Comparison of ENCODE assay signal across 8 cellular contexts in the genomic region with DNA sequence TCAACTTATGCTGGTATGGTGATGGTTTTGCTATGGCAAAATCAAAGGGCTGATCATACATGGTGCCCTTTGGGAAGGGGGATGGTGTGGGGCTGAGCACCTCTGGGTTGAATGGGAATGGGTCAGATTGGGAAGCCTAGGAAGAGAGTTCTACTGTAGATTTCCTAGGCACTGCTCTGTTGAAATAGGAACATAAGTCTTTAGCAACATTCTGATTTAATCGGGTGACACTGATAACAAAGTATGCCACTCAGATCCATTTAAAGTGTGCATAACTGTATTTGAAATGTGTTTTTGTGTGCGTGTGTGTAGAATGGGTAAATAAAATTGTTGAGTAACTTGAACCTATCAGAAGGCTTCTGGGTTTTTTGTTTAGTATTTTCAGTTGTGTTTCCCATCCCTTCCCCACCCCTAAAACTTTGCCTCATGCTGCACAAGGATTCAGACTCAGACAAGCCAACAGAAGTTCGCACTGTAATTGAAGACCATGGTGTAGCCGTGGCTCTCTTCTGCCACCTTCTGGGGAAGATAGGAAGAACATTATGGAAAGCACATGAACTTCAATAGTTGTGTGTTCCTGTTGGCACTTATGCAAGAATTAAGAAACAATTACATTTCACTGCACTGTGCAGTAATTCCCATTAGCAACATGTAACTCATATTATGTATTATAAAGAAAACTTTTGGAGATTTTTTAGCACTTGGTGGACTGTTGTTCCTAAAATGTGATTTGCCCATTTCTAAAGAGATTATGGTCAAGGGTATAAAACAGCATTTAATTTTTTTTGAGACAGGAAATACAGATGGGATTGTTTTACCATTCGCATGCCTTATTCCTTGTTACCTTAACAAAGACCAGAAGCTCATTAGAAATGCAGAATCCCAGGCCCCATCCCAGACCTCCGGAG. TPM values are rescaled to one million over a fixed set of nuclear protein-coding genes. Genes with fewer than 3 reads are reported as not detected.
A peak's percentile ranks its signal among the peaks of the same experiment; 100 is the strongest.
DNase-seq lines count a peak whose midpoint lies in the region; ATAC-seq, FAIRE-seq and TF ChIP-seq lines count a peak whose summit lies in the region.

No MANE protein-coding gene starts in this region.

- DNase-seq in NCI-H774 (lab: John Stamatoyannopoulos, UW) (peak; percentile 50), dorsolateral prefrontal cortex (peak in 5 of 10 donors; percentile 31 to 71 (median 48)), lung microvascular endothelial cell (ENCODE audit: low read depth in 2 of 2) (peak; percentile 74 to 78)
- DNase-seq in activated CD4-positive, alpha-beta T cell treated with anti-CD3 and anti-CD28 coated beads, Interleukin-2, amount 50 U/mL, for 48 hours: peak; percentile 51 to 69
- DNase-seq in stimulated activated CD8-positive, alpha-beta memory T cell treated with anti-CD3 and anti-CD28 coated beads, Interleukin-4, amount 100 ng/mL, for 4 hours (ENCODE audit: low read depth in 2 of 2, low spot score in 1 of 2): peak; percentile 13 to 32

- peak overlapping the region in 6 of 59 donors; percentile 2 to 22 (median 16) for H3K27ac ChIP-seq in dorsolateral prefrontal cortex

- H3K27me3 ChIP-seq in dorsolateral prefrontal cortex: no peaks in the 10 kb centered on the region

- peak; percentile 54 to 96 (median 87) for TF ChIP-seq CTCF in dorsolateral prefrontal cortex (IDR thresholded peaks at IDR 0.05 in 54 of 56, conservative IDR thresholded peaks at IDR 0.05 in 2 of 56; ENCODE audit: low read depth in 1 of 56, partially characterized antibody in 56 of 56)

- intact Hi-C loops in dorsolateral prefrontal cortex (cut with DNase I): loop anchor here in 1 of 2 donors (1.0 to 5.0 kb wide), 2 partner anchors 28 to 425 kb away; no protein-coding TSS in a partner anchor

- peak; percentile 97 for FAIRE-seq in G401.6 (lab: Jason Lieb, UNC)

- ATAC-seq in HG03442 (IDR thresholded peaks at IDR 0.05; ENCODE audit: unreplicated experiment) (peak; percentile 47), GM21515 (IDR thresholded peaks at IDR 0.05; ENCODE audit: unreplicated experiment) (no peak)

- no peak overlapping the region for H3K4me3 ChIP-seq in dorsolateral prefrontal cortex

RNA-seq across cellular contexts. Expression of gene C4BPB, which starts 10.9 kb away (rescaled TPM):
- not detected for total RNA-seq in dorsolateral prefrontal cortex
- total RNA-seq in lung microvascular endothelial cell: not detected in 2 replicates

RNA-seq across cellular contexts. Expression of gene PFKFB2, which starts 24.6 kb away (rescaled TPM):
- total RNA-seq in dorsolateral prefrontal cortex: 100 to 1,000 TPM in 1 of 120 experiments, 10 to 100 TPM in 119; 18.5 to 126 (median 47.9) TPM
- 0.87 and 0.99 TPM in 2 replicates for total RNA-seq in lung microvascular endothelial cell

RNA-seq across cellular contexts. Expression of gene C4BPA, which starts 26.3 kb away (rescaled TPM):
- total RNA-seq in dorsolateral prefrontal cortex (not detected), lung microvascular endothelial cell (not detected in 2 replicates)

RNA-seq across cellular contexts. Expression of gene YOD1, which starts 26.7 kb away (rescaled TPM):
- 10 to 100 TPM; 10.1 to 24.4 (median 14.4) TPM for total RNA-seq in dorsolateral prefrontal cortex
- total RNA-seq in lung microvascular endothelial cell: 3.9 and 5.8 TPM in 2 replicates

RNA-seq across cellular contexts. Expression of gene C1orf116, which starts 45.2 kb away (rescaled TPM):
- total RNA-seq in dorsolateral prefrontal cortex (under 1 TPM in 103 of 120 experiments, not detected in 17; 0.07 to 0.76 (median 0.24) TPM), lung microvascular endothelial cell (not detected in 2 replicates)
